Comparison of ENCODE assay signal across 19 cellular contexts in the genomic region with DNA sequence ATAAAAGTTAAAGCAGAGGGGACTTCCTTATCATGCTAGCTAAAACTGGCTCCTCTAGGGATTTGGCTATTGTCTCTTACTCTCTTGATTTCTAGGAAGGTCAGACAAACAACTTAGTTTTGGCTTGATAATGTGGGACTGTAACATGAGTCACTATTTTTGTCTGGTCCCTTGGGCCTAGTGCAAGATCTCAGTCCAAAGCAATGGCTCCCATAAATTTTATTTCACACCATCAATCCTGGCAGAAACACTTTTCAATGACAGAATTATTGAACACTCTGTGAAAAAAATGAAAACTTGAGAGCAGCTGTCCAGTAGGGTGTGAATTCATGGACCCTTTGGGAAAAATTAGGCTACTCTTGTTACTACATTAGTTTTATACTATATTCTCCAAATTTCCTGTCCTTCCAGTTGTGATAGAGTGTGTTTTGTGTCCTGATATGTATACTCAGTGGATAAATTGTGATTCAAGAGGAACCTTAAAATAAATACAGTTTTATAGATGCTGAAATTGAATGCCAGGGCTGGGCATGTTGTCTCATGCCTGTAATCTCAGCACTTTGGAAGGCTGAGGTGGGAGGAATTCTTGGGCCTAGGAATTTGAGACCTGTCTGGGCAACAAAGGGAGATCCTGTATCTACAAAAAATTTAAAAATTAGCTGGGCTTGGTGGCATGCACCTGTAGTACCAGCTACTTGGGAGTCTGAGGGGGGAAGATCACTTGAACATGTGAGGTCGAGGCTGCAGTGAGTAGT. TPM values are rescaled to one million over a fixed set of nuclear protein-coding genes. Genes with fewer than 3 reads are reported as not detected.
DNase-seq lines count a peak whose midpoint lies in the region; ATAC-seq, FAIRE-seq and TF ChIP-seq lines count a peak whose summit lies in the region.
"Had no signal": no experiment of that assay in that cellular context is flagged by ENCODE, and none has a peak within 500 bp of the region (broad histone marks: within the 10 kb centered on the region; RNA-seq: fewer than 3 reads in every experiment).

No MANE protein-coding gene starts in this region.

- peak overlapping the region; percentile 47 for H3K27ac Mint-ChIP-seq in neural crest cell (ENCODE audit: unreplicated experiment)

- no peak for TF ChIP-seq POLR2A in endothelial cell of umbilical vein (IDR thresholded peaks at IDR 0.05; ENCODE audit: low read depth, low read length)

- CTCF ChIA-PET in HEK293T (lab: Yijun Ruan, JAX) (interaction anchor here (0.6 kb wide), 1 partner anchor 32 kb away, joined by 3 read pairs; no protein-coding TSS in a partner anchor), endothelial cell of umbilical vein (lab: Charles Lee) (interaction anchor here (2.1 kb wide), 1 partner anchor 22 kb away, joined by 11 read pairs; no protein-coding TSS in a partner anchor)

- no peak overlapping the region for H3K9ac ChIP-seq in endothelial cell of umbilical vein (replicated peaks; ENCODE audit: extremely low read depth, insufficient read depth, low read length)

- H2AFZ ChIP-seq in endothelial cell of umbilical vein (ENCODE audit: low read depth, low read length), result no peak overlapping the region
- H2AFZ ChIP-seq: PC-9 had no signal

- H3K4me2 ChIP-seq in endothelial cell of umbilical vein (ENCODE audit: insufficient read depth, low read length), result no peak overlapping the region
- H3K4me2 ChIP-seq: PC-9 had no signal

- no peaks in the 10 kb centered on the region for H3K27me3 ChIP-seq in endothelial cell of umbilical vein (ENCODE audit: control insufficient read depth in 2 of 2, insufficient read depth in 2 of 2, low read length in 2 of 2)

- no peak for TF ChIP-seq CTCF in endothelial cell of umbilical vein (IDR thresholded peaks at IDR 0.05; ENCODE audit: extremely low read depth in 1 of 2, insufficient read depth in 1 of 2, low read depth in 1 of 2, low read length in 2 of 2)
- no peak for TF ChIP-seq CTCF in neural crest cell (conservative IDR thresholded peaks at IDR 0.05)

- dilution Hi-C loops in endothelial cell of umbilical vein (cut with MboI; ENCODE audit: extremely low pct_ligation_motif_present, low sequenced_read_pairs), result no loop called here

- no peak overlapping the region for H3K4me3 ChIP-seq in endothelial cell of umbilical vein (replicated peaks in 1 of 3; ENCODE audit: insufficient read depth in 1 of 3, low read depth in 1 of 3, low read length in 3 of 3)
- H3K4me3 ChIP-seq: GM12878, PC-9, SK-N-MC had no signal

- H3K4me3 Mint-ChIP-seq in neural crest cell, result no peak overlapping the region

- in situ Hi-C loops in G401 (cut with HindIII; ENCODE audit: low sequenced_read_pairs), result no loop called here

- BruUV-seq in endothelial cell of umbilical vein (replicated peaks; lab: Mats Ljungman, UMichigan), result no TSS peak

- H4K20me1 ChIP-seq in endothelial cell of umbilical vein (replicated peaks; ENCODE audit: control insufficient read depth, extremely low read depth, insufficient read depth, low read length), result no peaks in the 10 kb centered on the region

- H3K4me1 ChIP-seq in endothelial cell of umbilical vein (ENCODE audit: control insufficient read depth, extremely low read depth, insufficient read depth, low read length), result no peaks in the 10 kb centered on the region

- no peaks in the 10 kb centered on the region for H3K9me3 ChIP-seq in endothelial cell of umbilical vein (replicated peaks; ENCODE audit: control insufficient read depth, insufficient read depth, low read length)

- FAIRE-seq in endothelial cell of umbilical vein (lab: Jason Lieb, UNC), result no peak
- FAIRE-seq: GM12878, GM18507, HTR-8/SVneo had no signal

- H3K79me2 ChIP-seq in endothelial cell of umbilical vein (ENCODE audit: control insufficient read depth, insufficient read depth, low read length), result no peaks in the 10 kb centered on the region

- no peak for ATAC-seq in SK-N-SH treated with all-trans-retinoic acid at 6 μM for 48 hours
- ATAC-seq in HG02981 (IDR thresholded peaks at IDR 0.05; ENCODE audit: unreplicated experiment), result no peak
- ATAC-seq: GM12878, HCT116, Right ventricle myocardium inferior had no signal

- POLR2A ChIA-PET in HEK293T (lab: Yijun Ruan, JAX), result no interaction called here
- POLR2A ChIA-PET in endothelial cell of umbilical vein (lab: Charles Lee), result no interaction called here

- no peak overlapping the region for H3K27ac ChIP-seq in endothelial cell of umbilical vein (ENCODE audit: insufficient read depth, low read depth, low read length)
- H3K27ac ChIP-seq: PC-9, SK-N-MC had no signal

- intact Hi-C loops in endothelial cell of umbilical vein (cut with micrococcal nuclease), result no loop called here

- no peaks in the 10 kb centered on the region for H3K9me1 ChIP-seq in endothelial cell of umbilical vein (replicated peaks; ENCODE audit: control insufficient read depth, extremely low read depth, insufficient read depth, low read length)

- H3K27me3 Mint-ChIP-seq in neural crest cell (ENCODE audit: low read depth), result no peaks in the 10 kb centered on the region

- peaks cover 11% of the 10 kb centered on the region for H3K9me3 Mint-ChIP-seq in neural crest cell

- peaks cover 18% of the 10 kb centered on the region for H3K36me3 Mint-ChIP-seq in neural crest cell (ENCODE audit: low read depth)

- H3K4me1 Mint-ChIP-seq in neural crest cell, result no peaks in the 10 kb centered on the region

- H3K36me3 ChIP-seq in endothelial cell of umbilical vein (ENCODE audit: control insufficient read depth in 2 of 2, extremely low read depth in 1 of 2, insufficient read depth in 2 of 2, low read length in 2 of 2), result no peaks in the 10 kb centered on the region

- DNase-seq in HEK293T (ENCODE audit: extremely low spot score) (peak; percentile 65), NCI-H2171 (lab: John Stamatoyannopoulos, UW) (peak; percentile 3), endothelial cell of umbilical vein (ENCODE audit: low read depth, low spot score) (peak; percentile 52), neural crest cell (ENCODE audit: low read depth, low spot score) (no peak), T-helper 2 cell (no peak), G401 (ENCODE audit: low spot score) (no peak)
- DNase-seq: NCI-H1694; NCI-H510A; NK-92 treated with Interleukin-12 subunit alpha and Interleukin-12 subunit beta, amount 100 ng/mL, for 24 hours; PC-9 had no signal

TF ChIP-seq in HEK293T, 16 proteins besides CTCF, POLR2A, EP300 and RAD21 (continues in another document):
- no peak for TF ChIP-seq SUZ12 (IDR thresholded peaks at IDR 0.05)
- TF ChIP-seq FOXK2 (IDR thresholded peaks at IDR 0.05), result 0 out of 2 replicates have a peak, but pooled peaks have one; percentile 54
- TF ChIP-seq CTBP1 (IDR thresholded peaks at IDR 0.05; ENCODE audit: borderline replicate concordance), result peak; percentile 99
- peak; percentile 98 for TF ChIP-seq ZNF384 (IDR thresholded peaks at IDR 0.05)

TF ChIP-seq in endothelial cell of umbilical vein, 7 proteins besides CTCF, POLR2A, EP300 and RAD21 (continues in another document):
- TF ChIP-seq EZH2 (IDR thresholded peaks at IDR 0.05; ENCODE audit: borderline replicate concordance, low read depth, low read length, severe bottlenecking) (no peak), POLR2AphosphoS5 (IDR thresholded peaks at IDR 0.05; ENCODE audit: insufficient read depth, low read depth, low read length) (no peak), GATA2 (IDR thresholded peaks at IDR 0.05; ENCODE audit: insufficient read depth, insufficient read length, low read depth, low read length) (no peak), MYC (IDR thresholded peaks at IDR 0.05; ENCODE audit: low read depth, low read length) (no peak), FOS (IDR thresholded peaks at IDR 0.05; ENCODE audit: borderline replicate concordance, insufficient read depth, low read length) (no peak)
- TF ChIP-seq, protein P1, sequence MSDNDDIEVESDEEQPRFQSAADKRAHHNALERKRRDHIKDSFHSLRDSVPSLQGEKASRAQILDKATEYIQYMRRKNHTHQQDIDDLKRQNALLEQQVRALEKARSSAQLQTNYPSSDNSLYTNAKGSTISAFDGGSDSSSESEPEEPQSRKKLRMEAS (IDR thresholded peaks at IDR 0.05; ENCODE audit: insufficient read depth, insufficient read length), result no peak

TF ChIP-seq in SK-N-SH treated with all-trans-retinoic acid at 6 μM for 48 hours, 23 proteins besides CTCF, POLR2A, EP300 and RAD21 (continues in another document):
- TF ChIP-seq ZNF70 (CRISPR knock-in tag; IDR thresholded peaks at IDR 0.05) (no peak), ESRRG (CRISPR knock-in tag; IDR thresholded peaks at IDR 0.05) (no peak), RARB (CRISPR knock-in tag; IDR thresholded peaks at IDR 0.05) (no peak), GLIS3 (CRISPR knock-in tag; IDR thresholded peaks at IDR 0.05) (no peak)

RNA-seq across cellular contexts. Expression of a gene that starts 10.8 kb away (rescaled TPM):
- total RNA-seq in endothelial cell of umbilical vein (116 and 124 TPM in 2 replicates), neural crest cell (29.6 and 29.7 TPM in 2 replicates)
- polyA plus RNA-seq in endothelial cell of umbilical vein, result 67.0 and 76.8 TPM in 2 replicates
- polyA plus RNA-seq in endothelial cell of umbilical vein (2011; cell fraction: cytosol; rRNA removed), result 113 and 126 TPM in 2 replicates
- 65.1 and 79.7 TPM in 2 replicates for polyA plus RNA-seq in endothelial cell of umbilical vein (2011; cell fraction: nucleus; rRNA removed)
- polyA plus RNA-seq in endothelial cell of umbilical vein (2012), result 134 and 147 TPM in 2 replicates
- polyA minus RNA-seq in endothelial cell of umbilical vein, result 71.6 and 78.0 TPM in 2 replicates
- 1.5 TPM for polyA minus RNA-seq in endothelial cell of umbilical vein (2011; cell fraction: cytosol; rRNA and poly(A)+ RNA removed)
- polyA minus RNA-seq in endothelial cell of umbilical vein (2011; cell fraction: nucleus; rRNA and poly(A)+ RNA removed), result 106 and 123 TPM in 2 replicates
- 112 and 125 TPM in 2 replicates for total RNA-seq in G401 (2014; rRNA removed; shearing (Covaris generic))
- total RNA-seq: GM12878 had no signal

RNA-seq across cellular contexts. Expression of a gene that starts 46.9 kb away (rescaled TPM):
- total RNA-seq in endothelial cell of umbilical vein (318 and 414 TPM in 2 replicates), neural crest cell (10.7 and 11.7 TPM in 2 replicates)
- polyA plus RNA-seq in endothelial cell of umbilical vein, result 93.9 and 143 TPM in 2 replicates
- 97.4 and 108 TPM in 2 replicates for polyA plus RNA-seq in endothelial cell of umbilical vein (2011; cell fraction: cytosol; rRNA removed)
- 132 and 142 TPM in 2 replicates for polyA plus RNA-seq in endothelial cell of umbilical vein (2011; cell fraction: nucleus; rRNA removed)
- polyA plus RNA-seq in endothelial cell of umbilical vein (2012), result 565 and 818 TPM in 2 replicates
- polyA minus RNA-seq in endothelial cell of umbilical vein, result 209 and 233 TPM in 2 replicates
- not detected for polyA minus RNA-seq in endothelial cell of umbilical vein (2011; cell fraction: cytosol; rRNA and poly(A)+ RNA removed)
- polyA minus RNA-seq in endothelial cell of umbilical vein (2011; cell fraction: nucleus; rRNA and poly(A)+ RNA removed), result 172 and 210 TPM in 2 replicates
- total RNA-seq in G401 (2014; rRNA removed; shearing (Covaris generic)), result 145 and 225 TPM in 2 replicates
- total RNA-seq: PC-9 had no signal
- polyA plus RNA-seq: BJ had no signal

Comparison
In these comparisons a context has a peak if more than half of its experiments do, and no peak if none do; other contexts are left out.
1. DNase-seq: peak in HEK293T (single experiment), NCI-H2171 (single experiment) and endothelial cell of umbilical vein (single experiment); none in neural crest cell (single experiment), T-helper 2 cell (0 of 5) and G401 (single experiment).
2. RNA of a gene that starts 46.9 kb away (total RNA-seq): 318 to 414 TPM in endothelial cell of umbilical vein and 145 to 225 TPM in G401; 10.7 to 11.7 TPM in neural crest cell; every median in the first group is over 10 times any median in the second.